Comparison of ENCODE assay signal across 3 cellular contexts in the genomic region with DNA sequence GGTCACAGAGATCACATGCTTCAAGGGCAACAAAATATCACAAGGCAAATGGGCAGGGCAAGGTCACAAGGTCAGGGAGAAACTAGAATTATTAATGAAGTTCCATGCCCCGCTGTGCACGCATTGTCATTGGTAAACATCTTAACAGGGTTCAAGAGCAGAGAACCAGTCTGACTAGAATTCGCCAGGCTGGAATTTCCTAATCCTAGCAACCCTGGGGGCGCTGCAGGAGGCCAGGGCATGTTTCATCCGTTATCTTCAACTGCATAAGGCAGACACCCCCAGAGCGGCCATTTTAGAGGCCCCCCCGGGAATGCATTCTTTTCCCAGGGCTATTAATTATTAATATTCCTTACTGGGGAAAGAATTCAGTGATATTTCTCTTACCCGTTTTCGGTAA. TPM values are rescaled to one million over a fixed set of nuclear protein-coding genes. Genes with fewer than 3 reads are reported as not detected.
"Had no signal": no experiment of that assay in that cellular context is flagged by ENCODE, and none has a peak within 500 bp of the region (broad histone marks: within the 10 kb centered on the region; RNA-seq: fewer than 3 reads in every experiment).

No MANE protein-coding gene starts in this region.

RNA-seq across cellular contexts. Expression of a gene that starts 54.6 kb away (rescaled TPM):
- total RNA-seq: bronchial epithelial cell, PC-9, SK-MEL-5 had no signal
